ENCODE assay signal across 8 cellular contexts in the genomic region with DNA sequence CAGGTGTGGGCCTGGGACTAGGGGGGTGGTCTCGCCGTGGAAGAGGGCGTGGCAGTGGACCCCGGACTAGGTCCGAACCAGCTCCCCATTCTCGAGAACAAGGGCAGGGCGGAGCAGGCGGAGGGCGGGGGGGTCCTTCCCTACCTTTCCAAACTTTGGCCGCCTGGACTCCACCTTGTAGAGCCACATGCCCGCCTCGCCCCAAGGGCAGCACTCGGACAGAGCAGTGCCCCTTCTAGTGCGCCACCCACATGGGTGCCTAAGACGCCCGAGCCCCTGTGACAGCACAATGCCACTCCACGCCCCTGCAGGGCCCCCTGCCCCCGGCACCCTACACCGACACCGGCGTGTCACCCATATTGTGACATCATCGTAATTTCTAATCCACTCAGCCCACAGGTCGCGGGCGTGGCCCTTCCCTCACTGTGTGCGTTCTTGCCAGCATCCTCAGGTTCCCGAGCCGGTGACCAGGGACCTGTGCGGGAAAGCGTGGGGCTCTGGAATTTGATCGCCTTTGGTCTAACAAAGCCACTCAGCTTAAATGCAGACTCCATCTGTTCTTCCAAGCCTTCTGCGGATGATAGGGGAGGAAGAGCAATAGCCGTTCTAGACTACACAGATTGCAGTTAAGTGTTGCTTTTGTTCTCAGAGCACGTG. TPM values are rescaled to one million over a fixed set of nuclear protein-coding genes. Genes with fewer than 3 reads are reported as not detected.
DNase-seq lines count a peak whose midpoint lies in the region; ATAC-seq and TF ChIP-seq lines count a peak whose summit lies in the region.

No MANE protein-coding gene starts in this region.

- no peaks in the 10 kb centered on the region for H3K9me3 Mint-ChIP-seq in activated CD4-positive, alpha-beta memory T cell treated with anti-CD3 and anti-CD28 coated beads, Interleukin-2, amount 10 ng/mL, durations not matched to agents 7 days and 5 days

- H3K4me1 Mint-ChIP-seq in activated CD4-positive, alpha-beta memory T cell treated with anti-CD3 and anti-CD28 coated beads, Interleukin-2, amount 10 ng/mL, durations not matched to agents 7 days and 5 days: peaks cover 30% of the 10 kb centered on the region

- peaks cover 24% of the 10 kb centered on the region for H3K27me3 Mint-ChIP-seq in activated CD4-positive, alpha-beta memory T cell treated with anti-CD3 and anti-CD28 coated beads, Interleukin-2, amount 10 ng/mL, durations not matched to agents 7 days and 5 days

- no peaks in the 10 kb centered on the region for H3K27me3 ChIP-seq in esophagus squamous epithelium
- H3K27me3 ChIP-seq in neuron (ENCODE audit: insufficient read depth, low read length): no peaks in the 10 kb centered on the region

- TF ChIP-seq CTCF in esophagus squamous epithelium (IDR thresholded peaks at IDR 0.05): no peak

- CTCF ChIA-PET in activated CD4-positive, alpha-beta memory T cell treated with anti-CD3 and anti-CD28 coated beads, Interleukin-2, amount 10 ng/mL, durations not matched to agents 7 days and 5 days (lab: Charles Lee): interaction anchor here (1.0 to 5.2 kb wide), 3 partner anchors 8 to 91 kb away, joined by 3 to 82 read pairs (median 14); partner anchors contain the start of gene PAFAH2

- H3K36me3 ChIP-seq in esophagus squamous epithelium (no peaks in the 10 kb centered on the region), neuron (ENCODE audit: insufficient read depth, low read length) (peaks cover 23% of the 10 kb centered on the region)

- H3K27ac Mint-ChIP-seq in activated CD4-positive, alpha-beta memory T cell treated with anti-CD3 and anti-CD28 coated beads, Interleukin-2, amount 10 ng/mL, durations not matched to agents 7 days and 5 days: peak overlapping the region; percentile 12

- 17 to 26% methylated on average over 11 to 18 of the region's 34 CpGs for WGBS in esophagus squamous epithelium, 2 donors

- no peak for TF ChIP-seq POLR2A in esophagus squamous epithelium (IDR thresholded peaks at IDR 0.05)

- H3K4me1 ChIP-seq in esophagus squamous epithelium (peaks cover 11 to 40% (median 16%) of the 10 kb centered on the region in 3 donors), neuron (ENCODE audit: insufficient read depth, low read length) (peaks cover 52% of the 10 kb centered on the region)

- DNase-seq in D341Med (ENCODE audit: low spot score) (peak; percentile 86), NCI-H1417 treated with DMSO at 0.1 percent for 48 hours (lab: John Stamatoyannopoulos, UW) (peak; percentile 78), esophagus squamous epithelium (lab: John Stamatoyannopoulos, UW) (no peak)
- DNase-seq in activated CD4-positive, alpha-beta memory T cell treated with anti-CD3 and anti-CD28 coated beads, Interleukin-2, amount 10 ng/mL, durations not matched to agents 7 days and 5 days: no peak

- peak overlapping the region; percentile 94 for H3K4me3 Mint-ChIP-seq in activated CD4-positive, alpha-beta memory T cell treated with anti-CD3 and anti-CD28 coated beads, Interleukin-2, amount 10 ng/mL, durations not matched to agents 7 days and 5 days

- peaks cover 29% of the 10 kb centered on the region for H3K36me3 Mint-ChIP-seq in activated CD4-positive, alpha-beta memory T cell treated with anti-CD3 and anti-CD28 coated beads, Interleukin-2, amount 10 ng/mL, durations not matched to agents 7 days and 5 days (ENCODE audit: low read depth)

- H3K27ac ChIP-seq in esophagus squamous epithelium: peak overlapping the region; percentile 68 to 85 (median 76)

- POLR2A ChIA-PET in activated CD4-positive, alpha-beta memory T cell treated with anti-CD3 and anti-CD28 coated beads, Interleukin-2, amount 10 ng/mL, durations not matched to agents 7 days and 5 days (lab: Charles Lee): interaction anchor here (1.1 to 18.9 kb wide), 9 partner anchors 10 to 675 kb away, joined by 3 to 268 read pairs (median 7); partner anchors contain the start of genes PAFAH2, SYF2 and ZNF593

- H3K9me3 ChIP-seq in esophagus squamous epithelium (no peaks in the 10 kb centered on the region), neuron (ENCODE audit: low read length) (no peaks in the 10 kb centered on the region)

- intact Hi-C loops in esophagus squamous epithelium (cut with DNase I): no loop called here

- H2AFZ ChIP-seq in neuron (ENCODE audit: low read depth, low read length): peak overlapping the region; percentile 36

- peak overlapping the region; percentile 56 to 84 (median 72) for H3K4me3 ChIP-seq in esophagus squamous epithelium
- peak overlapping the region; percentile 79 for H3K4me3 ChIP-seq in neuron (ENCODE audit: low read length)

- no peak for ATAC-seq in GM18520 (IDR thresholded peaks at IDR 0.05; ENCODE audit: unreplicated experiment)
- no peak for ATAC-seq in GM19351 (IDR thresholded peaks at IDR 0.05; ENCODE audit: unreplicated experiment)
- ATAC-seq in GM21423 (IDR thresholded peaks at IDR 0.05; ENCODE audit: unreplicated experiment): no peak

RNA-seq across cellular contexts. Expression of gene STMN1, which starts 0.6 kb away (rescaled TPM):
- total RNA-seq in activated CD4-positive, alpha-beta memory T cell treated with anti-CD3 and anti-CD28 coated beads, Interleukin-2, amount 10 ng/mL, durations not matched to agents 7 days and 5 days: 100 to 1,000 TPM; 610 to 616 TPM
- total RNA-seq in esophagus squamous epithelium: 10 to 100 TPM; 29.6 to 65.5 (median 42.7) TPM

RNA-seq across cellular contexts. Expression of gene PAQR7, which starts 31.3 kb away (rescaled TPM):
- 1 to 10 TPM; 1.4 TPM for total RNA-seq in activated CD4-positive, alpha-beta memory T cell treated with anti-CD3 and anti-CD28 coated beads, Interleukin-2, amount 10 ng/mL, durations not matched to agents 7 days and 5 days
- total RNA-seq in esophagus squamous epithelium: 10 to 100 TPM in 3 of 4 donors, 1 to 10 TPM in 1; 6.6 to 18.3 (median 12.1) TPM

RNA-seq across cellular contexts. Expression of gene AUNIP, which starts 47.5 kb away (rescaled TPM):
- 1 to 10 TPM; 5.2 to 5.4 TPM for total RNA-seq in activated CD4-positive, alpha-beta memory T cell treated with anti-CD3 and anti-CD28 coated beads, Interleukin-2, amount 10 ng/mL, durations not matched to agents 7 days and 5 days
- 1 to 10 TPM; 1.3 to 5.4 (median 2.5) TPM for total RNA-seq in esophagus squamous epithelium

Comparison
In these comparisons a context has a peak if more than half of its experiments do, and no peak if none do; other contexts are left out.
1. DNase-seq: peak in D341Med (single experiment) and NCI-H1417 treated with DMSO at 0.1 percent for 48 hours (single experiment); none in activated CD4-positive, alpha-beta memory T cell treated with anti-CD3 and anti-CD28 coated beads, Interleukin-2, amount 10 ng/mL, durations not matched to agents 7 days and 5 days (single experiment) and esophagus squamous epithelium (single experiment).
2. RNA of gene STMN1, which starts 0.6 kb away (total RNA-seq): 610 to 616 TPM in activated CD4-positive, alpha-beta memory T cell treated with anti-CD3 and anti-CD28 coated beads, Interleukin-2, amount 10 ng/mL, durations not matched to agents 7 days and 5 days; 29.6 to 65.5 TPM in esophagus squamous epithelium; every median in the first group is over 4 times any median in the second.